18 cellular contexts compared by ENCODE assay signal in the genomic region with DNA sequence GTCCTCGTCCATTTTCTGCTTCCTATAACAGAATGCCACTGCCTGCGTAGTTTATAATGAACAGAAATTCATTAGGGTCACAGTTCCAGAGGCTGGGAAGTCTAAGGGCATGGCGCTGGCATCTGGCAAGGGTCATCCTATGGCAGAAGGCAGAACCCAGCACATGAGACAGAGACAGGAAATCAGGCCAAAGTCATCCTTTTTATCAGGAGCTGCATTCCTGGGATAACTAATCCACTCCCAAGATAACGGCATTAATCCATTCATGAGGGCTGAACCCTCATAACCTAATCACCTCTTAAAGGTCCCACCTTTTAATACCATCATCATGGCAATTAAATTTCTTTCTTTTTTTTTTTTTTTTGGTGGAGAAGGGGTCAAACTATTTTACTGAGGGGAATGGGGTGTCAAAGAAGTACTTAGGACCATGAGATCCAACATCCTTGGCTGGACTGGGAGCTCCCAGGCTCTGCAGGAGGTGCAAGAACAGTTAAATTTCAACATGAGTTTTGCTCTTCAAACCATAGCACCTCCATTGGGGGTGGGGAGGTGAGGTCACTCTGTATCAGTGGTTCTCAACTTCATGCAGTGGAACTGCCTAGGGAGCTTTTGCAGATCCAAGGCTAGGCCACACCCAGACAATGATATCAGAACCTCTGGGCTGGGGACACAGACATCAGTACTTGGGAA. TPM values are rescaled to one million over a fixed set of nuclear protein-coding genes. Genes with fewer than 3 reads are reported as not detected.
A peak's percentile ranks its signal among the peaks of the same experiment; 100 is the strongest.
DNase-seq lines count a peak whose midpoint lies in the region; ATAC-seq and TF ChIP-seq lines count a peak whose summit lies in the region.
"Had no signal": no experiment of that assay in that cellular context is flagged by ENCODE, and none has a peak within 500 bp of the region (broad histone marks: within the 10 kb centered on the region; RNA-seq: fewer than 3 reads in every experiment).

No MANE protein-coding gene starts in this region.

- POLR2A ChIA-PET in OCI-LY7 (lab: Charles Lee): interaction anchor here (0.9 to 1.2 kb wide), 2 partner anchors 11 to 14 kb away, joined by 3 to 4 read pairs; no protein-coding TSS in a partner anchor

- H3K4me1 ChIP-seq in DOHH2 (ENCODE audit: control insufficient read depth, low read length) (peaks cover 45% of the 10 kb centered on the region), OCI-LY7 (ENCODE audit: insufficient read depth, low read length, poor library complexity, severe bottlenecking) (peaks cover 35% of the 10 kb centered on the region), esophagus (ENCODE audit: control insufficient read depth in 2 of 2, insufficient read depth in 2 of 2, low read length in 1 of 2) (peaks cover 9 to 27% of the 10 kb centered on the region in 2 donors)

- DNase-seq in OCI-LY7 (ENCODE audit: low spot score): no peak
- no peak for DNase-seq in Ammon's horn (ENCODE audit: low spot score)
- DNase-seq: activated CD4-positive, alpha-beta T cell treated with anti-CD3 and anti-CD28 coated beads, Interleukin-2, amount 10 ng/mL, durations not matched to agents 7 days and 5 days; activated naive CD8-positive, alpha-beta T cell treated with anti-CD3 and anti-CD28 coated beads, Interleukin-2, amount 10 ng/mL, durations not matched to agents 7 days and 5 days; activated T-cell treated with anti-CD3 and anti-CD28 coated beads, Interleukin-2, amount 50 U/mL, for 48 hours; Calu3; effector memory CD8-positive, alpha-beta T cell; H7; NCI-H1694 treated with DMSO at 0.1 percent for 48 hours; nephron progenitor cell; SK-N-SH had no signal

- H4K20me1 ChIP-seq in DOHH2 (ENCODE audit: control insufficient read depth, insufficient read depth, low read depth, low read length) (no peaks in the 10 kb centered on the region; the same call in 1 of the 2 replicates), OCI-LY7 (ENCODE audit: insufficient read depth, low read length) (peaks cover 13% of the 10 kb centered on the region; the same call in 1 of the 2 replicates)

- H3K36me3 ChIP-seq in DOHH2 (ENCODE audit: control insufficient read depth, low read length): peaks cover 71% of the 10 kb centered on the region
- H3K36me3 ChIP-seq in OCI-LY7 (ENCODE audit: insufficient read depth, low read length): peaks cover 75% of the 10 kb centered on the region
- H3K36me3 ChIP-seq in esophagus (ENCODE audit: control insufficient read depth in 2 of 2, insufficient read depth in 2 of 2, low read length in 1 of 2): peaks cover 11 to 35% of the 10 kb centered on the region in 2 donors

- no peak for TF ChIP-seq CTCF in DOHH2 (IDR thresholded peaks at IDR 0.05; ENCODE audit: low read depth, low read length, poor library complexity, severe bottlenecking)
- TF ChIP-seq CTCF in OCI-LY7 (conservative IDR thresholded peaks at IDR 0.05; ENCODE audit: low read length): no peak

- no peaks in the 10 kb centered on the region for H3K9me3 ChIP-seq in DOHH2 (ENCODE audit: control insufficient read depth, insufficient read depth, low read length)
- H3K9me3 ChIP-seq in OCI-LY7 (ENCODE audit: low read length): no peaks in the 10 kb centered on the region
- H3K9me3 ChIP-seq in esophagus (ENCODE audit: control insufficient read depth in 2 of 2, insufficient read depth in 1 of 2, low read depth in 1 of 2, low read length in 1 of 2): no peaks in the 10 kb centered on the region
- H3K9me3 ChIP-seq: SK-N-SH had no signal

- H3K9me2 ChIP-seq in DOHH2 (replicated peaks; ENCODE audit: control insufficient read depth, low read length) (no peaks in the 10 kb centered on the region), OCI-LY7 (ENCODE audit: insufficient read depth, low read length) (no peaks in the 10 kb centered on the region)
- H3K9me2 ChIP-seq: SK-N-SH had no signal

- H3K27ac ChIP-seq in DOHH2 (ENCODE audit: low read depth, low read length) (no peak overlapping the region), OCI-LY7 (ENCODE audit: low read depth, low read length, poor library complexity, severe bottlenecking) (no peak overlapping the region), esophagus (ENCODE audit: low read depth in 2 of 2, low read length in 1 of 2) (peak overlapping the region; percentile 68 to 84)

- WGBS in esophagus, 2 donors: 84 to 85% methylated on average over 4 of the region's 4 CpGs

- H3K27me3 ChIP-seq in DOHH2 (ENCODE audit: control insufficient read depth, low read length): no peaks in the 10 kb centered on the region
- H3K27me3 ChIP-seq in esophagus (ENCODE audit: control insufficient read depth in 1 of 2, insufficient read depth in 2 of 2, low read length in 2 of 2): no peaks in the 10 kb centered on the region

- H3F3A ChIP-seq in DOHH2 (ENCODE audit: control insufficient read depth, insufficient read depth): no peaks in the 10 kb centered on the region; the same call in 1 of the 2 replicates

- BruUV-seq in OCI-LY7 (replicated peaks; lab: Mats Ljungman, UMichigan): no TSS peak

- peak overlapping the region; percentile 40 for H3K4me2 ChIP-seq in DOHH2 (ENCODE audit: low read length)
- peak overlapping the region; percentile 46; the same call in 1 of the 2 replicates for H3K4me2 ChIP-seq in OCI-LY7 (ENCODE audit: low read length)

- H3K4me3 ChIP-seq in DOHH2 (ENCODE audit: low read length) (peak overlapping the region; percentile 10; the same call in 1 of the 2 replicates), OCI-LY7 (ENCODE audit: low read depth, low read length, poor library complexity, severe bottlenecking) (no peak overlapping the region), esophagus (ENCODE audit: low read depth in 1 of 2, low read length in 2 of 2) (no peak overlapping the region)
- H3K4me3 ChIP-seq: lung had no signal

- intact Hi-C loops in OCI-LY7 (cut with micrococcal nuclease; ENCODE audit: unreplicated experiment): no loop called here

- CTCF ChIA-PET in OCI-LY7 (lab: Charles Lee; ENCODE audit: unreplicated experiment): interaction anchor here (1.5 kb wide), 1 partner anchor 11 kb away, joined by 6 read pairs; no protein-coding TSS in a partner anchor

- H3K79me2 ChIP-seq in DOHH2 (ENCODE audit: control insufficient read depth, low read length) (peaks cover 59% of the 10 kb centered on the region), OCI-LY7 (ENCODE audit: insufficient read depth, low read depth, low read length) (peaks cover 57% of the 10 kb centered on the region)

- no peak overlapping the region for H2AFZ ChIP-seq in OCI-LY7 (ENCODE audit: low read length)

- ATAC-seq in HG03469 (IDR thresholded peaks at IDR 0.05; ENCODE audit: unreplicated experiment) (no peak), HG02885 (IDR thresholded peaks at IDR 0.05; ENCODE audit: poor library complexity, unreplicated experiment) (no peak)
- ATAC-seq: effector memory CD8-positive, alpha-beta T cell had no signal

RNA-seq across cellular contexts. Expression of a gene that starts 4.4 kb away (rescaled TPM):
- total RNA-seq in OCI-LY7 (2014; rRNA removed; shearing (Covaris generic)): 57.0 and 62.4 TPM in 2 replicates
- 67.8 and 68.6 TPM in 2 replicates for total RNA-seq in OCI-LY7 (2022)
- polyA plus RNA-seq in esophagus: 100 to 1,000 TPM in 1 of 2 donors, 10 to 100 TPM in 1; 68.4 to 112 TPM

RNA-seq across cellular contexts. Expression of a gene that starts 5.9 kb away (rescaled TPM):
- 5.0 and 8.9 TPM in 2 replicates for total RNA-seq in OCI-LY7 (2014; rRNA removed; shearing (Covaris generic))
- total RNA-seq in OCI-LY7 (2022): 5.5 and 7.5 TPM in 2 replicates
- polyA plus RNA-seq in esophagus: 10 to 100 TPM in 1 of 2 donors, 1 to 10 TPM in 1; 8.1 to 37.4 TPM

RNA-seq across cellular contexts. Expression of a gene that starts 12.0 kb away (rescaled TPM):
- 95.2 and 120 TPM in 2 replicates for total RNA-seq in OCI-LY7 (2014; rRNA removed; shearing (Covaris generic))
- 135 and 153 TPM in 2 replicates for total RNA-seq in OCI-LY7 (2022)
- 10 to 100 TPM; 55.1 to 78.2 TPM for polyA plus RNA-seq in esophagus

RNA-seq across cellular contexts. Expression of a gene that starts 33.6 kb away (rescaled TPM):
- total RNA-seq in OCI-LY7 (2014; rRNA removed; shearing (Covaris generic)): 7.2 and 12.6 TPM in 2 replicates
- 41.4 and 43.9 TPM in 2 replicates for total RNA-seq in OCI-LY7 (2022)
- 1 to 10 TPM; 6.5 to 9.7 TPM for polyA plus RNA-seq in esophagus
- total RNA-seq: NCI-H460 had no signal
- polyA plus RNA-seq: SK-N-SH had no signal

RNA-seq across cellular contexts. Expression of a gene that starts 51.1 kb away (rescaled TPM):
- total RNA-seq in OCI-LY7 (2014; rRNA removed; shearing (Covaris generic)): not detected in 2 replicates
- total RNA-seq in OCI-LY7 (2022): not detected in 2 replicates
- polyA plus RNA-seq in esophagus: under 1 TPM; 0.06 to 0.08 TPM
- total RNA-seq: activated CD4-positive, alpha-beta T cell treated with anti-CD3 and anti-CD28 coated beads, Interleukin-2, amount 10 ng/mL, durations not matched to agents 7 days and 5 days; Calu3; cardiac septum; H7; lung; NCI-H460 had no signal
- polyA plus RNA-seq: SK-N-SH had no signal

Comparison
In these comparisons a context has a peak if more than half of its experiments do, and no peak if none do; other contexts are left out.
1. H3K27ac ChIP-seq: peak in esophagus (2 of 2); none in DOHH2 (single experiment) and OCI-LY7 (single experiment).